In the genomic region with DNA sequence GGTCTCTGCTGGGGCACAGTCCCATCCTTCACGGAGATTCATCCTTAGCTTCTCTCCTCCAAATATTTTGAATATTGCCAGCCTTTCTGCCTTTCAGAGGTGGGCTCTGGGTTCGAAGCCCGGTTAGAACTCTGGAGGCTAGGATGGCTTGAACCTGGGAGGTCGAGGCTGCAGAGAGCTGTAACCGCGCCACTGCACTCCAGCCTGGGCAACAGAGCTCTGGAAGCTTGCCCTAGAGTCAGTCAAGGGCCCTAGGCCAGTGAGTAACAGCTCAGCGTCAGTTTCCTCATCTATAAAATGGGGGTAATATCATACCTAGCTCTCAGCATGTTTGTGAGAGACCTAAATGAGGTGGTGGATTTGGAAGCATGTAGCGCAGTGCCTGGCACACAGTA, we compare ENCODE assay signal across 13 cellular contexts. TPM values are rescaled to one million over a fixed set of nuclear protein-coding genes. Genes with fewer than 3 reads are reported as not detected.
A peak's percentile ranks its signal among the peaks of the same experiment; 100 is the strongest.
DNase-seq lines count a peak whose midpoint lies in the region; ATAC-seq and TF ChIP-seq lines count a peak whose summit lies in the region.
"Had no signal": no experiment of that assay in that cellular context is flagged by ENCODE, and none has a peak within 500 bp of the region (broad histone marks: within the 10 kb centered on the region; RNA-seq: fewer than 3 reads in every experiment).

No MANE protein-coding gene starts in this region.

- TF ChIP-seq CTCF in activated B cell treated with CpG ODN at 0.5 μM for 24 hours (IDR thresholded peaks at IDR 0.05) = no peak
- TF ChIP-seq CTCF in left lung (IDR thresholded peaks at IDR 0.05) = no peak

- peaks cover 74% of the 10 kb centered on the region for H3K36me3 Mint-ChIP-seq in activated CD4-positive, alpha-beta T cell treated with anti-CD3 and anti-CD28 coated beads, Interleukin-2, amount 10 ng/mL, durations not matched to agents 7 days and 5 days (ENCODE audit: low read depth)
- peaks cover 75% of the 10 kb centered on the region for H3K36me3 Mint-ChIP-seq in activated B cell treated with CpG ODN at 0.5 μM for 24 hours (ENCODE audit: low read depth)

- DNase-seq in activated CD4-positive, alpha-beta T cell treated with anti-CD3 and anti-CD28 coated beads, Interleukin-2, amount 10 ng/mL, durations not matched to agents 7 days and 5 days = no peak
- DNase-seq in activated CD4-positive, alpha-beta T cell treated with anti-CD3 and anti-CD28 coated beads for 1 hour = no peak
- no peak for DNase-seq in activated B cell treated with CpG ODN at 0.5 μM for 24 hours
- DNase-seq in left lung = no peak
- peak in 1 of 2 donors; percentile 37 for DNase-seq in stimulated activated naive CD8-positive, alpha-beta T cell treated with anti-CD3 and anti-CD28 coated beads, Interleukin-15, amount 100 ng/mL, for 72 hours
- no peak for DNase-seq in activated gamma-delta T cell (lab: John Stamatoyannopoulos, UW)
- no peak for DNase-seq in nucleus accumbens (lab: John Stamatoyannopoulos, UW)
- DNase-seq: NCI-H2107 had no signal

- no peaks in the 10 kb centered on the region for H3K27me3 Mint-ChIP-seq in activated CD4-positive, alpha-beta T cell treated with anti-CD3 and anti-CD28 coated beads, Interleukin-2, amount 10 ng/mL, durations not matched to agents 7 days and 5 days
- H3K27me3 Mint-ChIP-seq in activated B cell treated with CpG ODN at 0.5 μM for 24 hours = no peaks in the 10 kb centered on the region
- no peaks in the 10 kb centered on the region for H3K27me3 Mint-ChIP-seq in stimulated activated naive CD8-positive, alpha-beta T cell treated with anti-CD3 and anti-CD28 coated beads, Interleukin-15, amount 100 ng/mL, for 72 hours

- H3K9me3 ChIP-seq in left lung = no peaks in the 10 kb centered on the region
- H3K9me3 ChIP-seq: A549, gastrocnemius medialis had no signal

- H3K4me3 ChIP-seq in left lung = peak overlapping the region in 1 of 2 donors; percentile 69
- H3K4me3 ChIP-seq: A549 had no signal

- H3K27ac Mint-ChIP-seq in activated CD4-positive, alpha-beta T cell treated with anti-CD3 and anti-CD28 coated beads, Interleukin-2, amount 10 ng/mL, durations not matched to agents 7 days and 5 days = peak overlapping the region; percentile 98
- H3K27ac Mint-ChIP-seq in activated B cell treated with CpG ODN at 0.5 μM for 24 hours = peak overlapping the region; percentile 96
- peak overlapping the region; percentile 94 to 97 for H3K27ac Mint-ChIP-seq in stimulated activated naive CD8-positive, alpha-beta T cell treated with anti-CD3 and anti-CD28 coated beads, Interleukin-15, amount 100 ng/mL, for 72 hours

- intact Hi-C loops in activated B cell treated with CpG ODN at 0.5 μM for 24 hours (cut with micrococcal nuclease) = loop anchor here (1.0 to 10.0 kb wide), 3 partner anchors 8 to 530 kb away; a partner anchor contains a TSS
- intact Hi-C loops in left lung (cut with DNase I) = loop anchor here in 1 of 2 donors (10.0 kb wide), 1 partner anchor 160 kb away; no protein-coding TSS in a partner anchor

- H3K36me3 ChIP-seq in left lung = peaks cover 0 to 49% of the 10 kb centered on the region in 2 donors
- H3K36me3 ChIP-seq: gastrocnemius medialis had no signal

- POLR2A ChIA-PET in activated CD4-positive, alpha-beta T cell treated with anti-CD3 and anti-CD28 coated beads, Interleukin-2, amount 10 ng/mL, durations not matched to agents 7 days and 5 days (lab: Charles Lee) = interaction anchor here (1.8 kb wide), 1 partner anchor 11 kb away, joined by 7 read pairs; a partner anchor contains a TSS
- POLR2A ChIA-PET in activated B cell treated with CpG ODN at 0.5 μM for 24 hours (lab: Charles Lee) = interaction anchor here (17.0 to 24.6 kb wide), 2 partner anchors 4 to 12 kb away, joined by 1516 read pairs; a partner anchor contains a TSS

- H3K4me3 Mint-ChIP-seq in activated CD4-positive, alpha-beta T cell treated with anti-CD3 and anti-CD28 coated beads, Interleukin-2, amount 10 ng/mL, durations not matched to agents 7 days and 5 days = peak overlapping the region; percentile 100
- peak overlapping the region; percentile 99 for H3K4me3 Mint-ChIP-seq in activated B cell treated with CpG ODN at 0.5 μM for 24 hours
- H3K4me3 Mint-ChIP-seq in stimulated activated naive CD8-positive, alpha-beta T cell treated with anti-CD3 and anti-CD28 coated beads, Interleukin-15, amount 100 ng/mL, for 72 hours = peak overlapping the region; percentile 93 to 95

- peaks cover 5 to 74% of the 10 kb centered on the region in 2 donors for H3K4me1 ChIP-seq in left lung
- H3K4me1 ChIP-seq: A549, gastrocnemius medialis had no signal

- peaks cover 70% of the 10 kb centered on the region for H3K4me1 Mint-ChIP-seq in activated CD4-positive, alpha-beta T cell treated with anti-CD3 and anti-CD28 coated beads, Interleukin-2, amount 10 ng/mL, durations not matched to agents 7 days and 5 days
- peaks cover 85% of the 10 kb centered on the region for H3K4me1 Mint-ChIP-seq in activated B cell treated with CpG ODN at 0.5 μM for 24 hours
- peaks cover 72% of the 10 kb centered on the region for H3K4me1 Mint-ChIP-seq in stimulated activated naive CD8-positive, alpha-beta T cell treated with anti-CD3 and anti-CD28 coated beads, Interleukin-15, amount 100 ng/mL, for 72 hours

- H3K27me3 ChIP-seq in left lung = no peaks in the 10 kb centered on the region
- H3K27me3 ChIP-seq: gastrocnemius medialis had no signal

- H3K27ac ChIP-seq in left lung = peak overlapping the region; percentile 26 to 93
- H3K27ac ChIP-seq: A549 had no signal

- no peaks in the 10 kb centered on the region for H3K9me3 Mint-ChIP-seq in activated CD4-positive, alpha-beta T cell treated with anti-CD3 and anti-CD28 coated beads, Interleukin-2, amount 10 ng/mL, durations not matched to agents 7 days and 5 days
- no peaks in the 10 kb centered on the region for H3K9me3 Mint-ChIP-seq in activated B cell treated with CpG ODN at 0.5 μM for 24 hours
- H3K9me3 Mint-ChIP-seq in stimulated activated naive CD8-positive, alpha-beta T cell treated with anti-CD3 and anti-CD28 coated beads, Interleukin-15, amount 100 ng/mL, for 72 hours = no peaks in the 10 kb centered on the region

- ATAC-seq in activated B cell treated with CpG ODN at 0.5 μM for 24 hours (ENCODE audit: low read depth) (no peak), left lung (no peak), HG03039 (IDR thresholded peaks at IDR 0.05; ENCODE audit: unreplicated experiment) (no peak)
- ATAC-seq in stimulated activated naive CD8-positive, alpha-beta T cell treated with anti-CD3 and anti-CD28 coated beads, Interleukin-15, amount 100 ng/mL, for 72 hours = no peak
- ATAC-seq: A549 had no signal

- CTCF ChIA-PET in activated CD4-positive, alpha-beta T cell treated with anti-CD3 and anti-CD28 coated beads, Interleukin-2, amount 10 ng/mL, durations not matched to agents 7 days and 5 days (lab: Charles Lee) = interaction anchor here (1.2 to 13.3 kb wide), 3 partner anchors 10 to 15 kb away, joined by 4 to 388 read pairs (median 5); a partner anchor contains a TSS
- CTCF ChIA-PET in activated B cell treated with CpG ODN at 0.5 μM for 24 hours (lab: Charles Lee) = interaction anchor here (3.4 to 13.0 kb wide), 2 partner anchors 8 to 10 kb away, joined by 17 to 571 read pairs; a partner anchor contains a TSS

RNA-seq across cellular contexts. Expression of a gene that starts 3.2 kb away (rescaled TPM):
- total RNA-seq in activated CD4-positive, alpha-beta T cell treated with anti-CD3 and anti-CD28 coated beads, Interleukin-2, amount 10 ng/mL, durations not matched to agents 7 days and 5 days = 100 to 1,000 TPM; 346 to 354 TPM
- total RNA-seq in activated B cell treated with CpG ODN at 0.5 μM for 24 hours (371 and 393 TPM in 2 replicates), left lung (100 to 1,000 TPM in 1 of 2 donors, 10 to 100 TPM in 1; 74.6 to 145 TPM)

RNA-seq across cellular contexts. Expression of a gene that starts 10.5 kb away (rescaled TPM):
- total RNA-seq in activated CD4-positive, alpha-beta T cell treated with anti-CD3 and anti-CD28 coated beads, Interleukin-2, amount 10 ng/mL, durations not matched to agents 7 days and 5 days = 100 to 1,000 TPM; 156 to 181 TPM
- 54.8 and 63.4 TPM in 2 replicates for total RNA-seq in activated B cell treated with CpG ODN at 0.5 μM for 24 hours
- 100 to 1,000 TPM; 159 to 194 TPM for total RNA-seq in left lung

RNA-seq across cellular contexts. Expression of a gene that starts 10.7 kb away (rescaled TPM):
- total RNA-seq in activated CD4-positive, alpha-beta T cell treated with anti-CD3 and anti-CD28 coated beads, Interleukin-2, amount 10 ng/mL, durations not matched to agents 7 days and 5 days = not detected
- total RNA-seq in activated B cell treated with CpG ODN at 0.5 μM for 24 hours = not detected in 2 replicates
- not detected for total RNA-seq in left lung
- total RNA-seq: gastrocnemius medialis, mesenteric fat pad, temporal lobe had no signal

RNA-seq across cellular contexts. Expression of a gene that starts 16.2 kb away (rescaled TPM):
- total RNA-seq in activated CD4-positive, alpha-beta T cell treated with anti-CD3 and anti-CD28 coated beads, Interleukin-2, amount 10 ng/mL, durations not matched to agents 7 days and 5 days = 100 to 1,000 TPM; 214 to 230 TPM
- total RNA-seq in activated B cell treated with CpG ODN at 0.5 μM for 24 hours (240 and 255 TPM in 2 replicates), left lung (100 to 1,000 TPM; 113 to 142 TPM)

RNA-seq across cellular contexts. Expression of a gene that starts 16.4 kb away (rescaled TPM):
- 10 to 100 TPM; 41.8 to 53.3 TPM for total RNA-seq in activated CD4-positive, alpha-beta T cell treated with anti-CD3 and anti-CD28 coated beads, Interleukin-2, amount 10 ng/mL, durations not matched to agents 7 days and 5 days
- 89.2 and 91.1 TPM in 2 replicates for total RNA-seq in activated B cell treated with CpG ODN at 0.5 μM for 24 hours
- total RNA-seq in left lung = 10 to 100 TPM; 36.3 to 46.6 TPM
